Comparison of ENCODE assay signal across 28 cellular contexts in the genomic region with DNA sequence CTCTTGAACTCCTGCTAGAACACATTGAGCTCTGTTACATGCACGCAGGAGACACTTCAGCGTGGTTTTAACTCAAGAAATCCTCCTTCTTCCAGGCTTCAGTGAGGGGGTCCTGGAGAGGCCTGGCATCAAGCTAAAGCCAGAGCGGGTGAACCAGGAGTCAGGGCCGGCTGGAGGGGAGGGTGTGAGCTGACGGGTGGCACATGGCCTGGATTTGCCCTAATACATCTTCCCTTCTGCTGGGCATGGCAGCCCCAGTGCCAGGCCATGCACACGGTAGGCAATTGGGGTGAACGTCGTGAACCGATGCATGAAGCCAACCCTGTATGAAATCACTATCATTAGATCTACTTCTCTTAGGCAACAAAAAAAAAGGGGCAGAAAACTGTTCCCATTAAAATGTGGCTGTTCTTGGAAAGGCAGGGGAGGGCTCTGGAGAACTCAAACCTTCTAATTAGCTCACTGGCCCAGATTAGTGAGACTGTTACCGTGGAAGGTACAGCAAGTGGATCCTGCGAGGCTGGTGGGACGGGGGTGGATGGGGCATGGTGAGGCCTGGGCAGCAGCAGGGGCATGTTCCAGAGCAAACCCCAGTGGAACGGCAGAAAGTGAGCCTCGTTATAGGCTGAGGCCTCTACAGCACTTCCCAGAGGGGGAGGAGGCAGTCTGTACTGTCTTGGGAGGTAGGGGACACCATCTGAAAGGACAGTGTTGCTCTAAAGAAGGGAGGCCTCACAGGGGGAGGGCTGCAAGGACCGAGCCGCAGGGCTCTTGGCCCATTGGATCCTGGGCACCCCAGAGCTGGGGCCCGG. TPM values are rescaled to one million over a fixed set of nuclear protein-coding genes. Genes with fewer than 3 reads are reported as not detected.
DNase-seq lines count a peak whose midpoint lies in the region; ATAC-seq and TF ChIP-seq lines count a peak whose summit lies in the region.
"Had no signal": no experiment of that assay in that cellular context is flagged by ENCODE, and none has a peak within 500 bp of the region (broad histone marks: within the 10 kb centered on the region; RNA-seq: fewer than 3 reads in every experiment).

No MANE protein-coding gene starts in this region.

- no peaks in the 10 kb centered on the region for H3K9me3 ChIP-seq in suprapubic skin
- H3K9me3 ChIP-seq: adrenal gland, body of pancreas, upper lobe of left lung had no signal

- peak overlapping the region; percentile 8 for H3K27ac Mint-ChIP-seq in activated T-helper 17 cell treated with anti-CD3 and anti-CD28 coated beads, Interleukin-2, amount 50 U/mL, for 72 hours
- H3K27ac Mint-ChIP-seq in endothelial cell (ENCODE audit: unreplicated experiment), result no peak overlapping the region
- H3K27ac Mint-ChIP-seq: mesothelial cell of epicardium had no signal

- H3K4me3 ChIP-seq in suprapubic skin, result no peak overlapping the region
- H3K4me3 ChIP-seq: adrenal gland, body of pancreas, upper lobe of left lung had no signal

- TF ChIP-seq CTCF in endothelial cell (IDR thresholded peaks at IDR 0.05; ENCODE audit: unreplicated experiment), result no peak
- TF ChIP-seq CTCF in suprapubic skin (IDR thresholded peaks at IDR 0.05), result no peak

- 82% methylated on average over 14 of the region's 17 CpGs for WGBS in suprapubic skin

- no peaks in the 10 kb centered on the region for H3K27me3 ChIP-seq in suprapubic skin
- H3K27me3 ChIP-seq: adrenal gland, body of pancreas, upper lobe of left lung had no signal

- ATAC-seq in activated T-cell treated with anti-CD3 and anti-CD28 coated beads, Interleukin-2, amount 50 U/mL, for 4 hours, result no peak
- ATAC-seq in activated T-helper 17 cell treated with anti-CD3 and anti-CD28 coated beads, Interleukin-2, amount 50 U/mL, for 72 hours (replicated peaks), result no peak
- no peak for ATAC-seq in GM18858 (IDR thresholded peaks at IDR 0.05; ENCODE audit: unreplicated experiment)
- ATAC-seq: activated CD4-positive, CD25-positive, alpha-beta regulatory T cell treated with anti-CD3 and anti-CD28 coated beads, Interleukin-2, amount 50 U/mL, for 24 hours; body of pancreas; left ventricle myocardium superior had no signal

- H3K27ac ChIP-seq in suprapubic skin, result no peak overlapping the region
- H3K27ac ChIP-seq: adrenal gland, body of pancreas, upper lobe of left lung had no signal

- no peak for TF ChIP-seq POLR2A in suprapubic skin (IDR thresholded peaks at IDR 0.05)

- peak; percentile 1 for DNase-seq in activated T-cell treated with anti-CD3 and anti-CD28 coated beads, Interleukin-2, amount 50 U/mL, for 4 hours
- DNase-seq in activated T-cell treated with anti-CD3 and anti-CD28 coated beads for 4 hours (no peak), endothelial cell (ENCODE audit: low spot score) (no peak), suprapubic skin (ENCODE audit: low spot score in 2 of 2) (peak; percentile 35 to 45), NCI-H82 treated with DMSO at 0.1 percent for 48 hours (lab: John Stamatoyannopoulos, UW; ENCODE audit: unreplicated experiment) (no peak), NCI-H345 treated with DMSO at 0.1 percent for 48 hours (lab: John Stamatoyannopoulos, UW; ENCODE audit: unreplicated experiment) (no peak)
- DNase-seq: 8988T; activated CD4-positive, alpha-beta T cell treated with anti-CD3 and anti-CD28 coated beads, Interleukin-2, amount 50 U/mL, for 48 hours; activated naive CD4-positive, alpha-beta T cell treated with Interleukin-2 at 50 U/mL for 16 hours; body of pancreas; Calu3; DMS79; effector CD8-positive, alpha-beta T cell; GDM1; left ventricle myocardium superior; stimulated activated CD4-positive, alpha-beta T cell treated with anti-CD3 and anti-CD28 coated beads, Interleukin-4, amount 100 ng/mL, for 4 hours had no signal

- H3K4me1 Mint-ChIP-seq in activated T-cell treated with anti-CD3 and anti-CD28 coated beads, Interleukin-2, amount 50 U/mL, for 4 hours (ENCODE audit: low read depth), result no peaks in the 10 kb centered on the region
- H3K4me1 Mint-ChIP-seq in activated T-helper 17 cell treated with anti-CD3 and anti-CD28 coated beads, Interleukin-2, amount 50 U/mL, for 72 hours, result no peaks in the 10 kb centered on the region
- peaks cover 1% of the 10 kb centered on the region for H3K4me1 Mint-ChIP-seq in endothelial cell (ENCODE audit: unreplicated experiment)

- peaks cover 17% of the 10 kb centered on the region for H3K36me3 ChIP-seq in suprapubic skin
- H3K36me3 ChIP-seq: adrenal gland had no signal

- peaks cover 11% of the 10 kb centered on the region for H3K4me1 ChIP-seq in suprapubic skin
- H3K4me1 ChIP-seq: adrenal gland had no signal

- H3K36me3 Mint-ChIP-seq in activated T-cell treated with anti-CD3 and anti-CD28 coated beads, Interleukin-2, amount 50 U/mL, for 4 hours (ENCODE audit: insufficient read depth), result peaks cover 12% of the 10 kb centered on the region
- H3K36me3 Mint-ChIP-seq in activated T-helper 17 cell treated with anti-CD3 and anti-CD28 coated beads, Interleukin-2, amount 50 U/mL, for 72 hours (ENCODE audit: low read depth), result no peaks in the 10 kb centered on the region
- H3K36me3 Mint-ChIP-seq in endothelial cell (ENCODE audit: low read depth, unreplicated experiment), result peaks cover 45% of the 10 kb centered on the region

- H3K27me3 Mint-ChIP-seq in activated T-cell treated with anti-CD3 and anti-CD28 coated beads, Interleukin-2, amount 50 U/mL, for 4 hours (ENCODE audit: low read depth), result no peaks in the 10 kb centered on the region
- no peaks in the 10 kb centered on the region for H3K27me3 Mint-ChIP-seq in activated T-helper 17 cell treated with anti-CD3 and anti-CD28 coated beads, Interleukin-2, amount 50 U/mL, for 72 hours
- peaks cover 4% of the 10 kb centered on the region for H3K27me3 Mint-ChIP-seq in endothelial cell (ENCODE audit: unreplicated experiment)

- no peaks in the 10 kb centered on the region for H3K9me3 Mint-ChIP-seq in activated T-cell treated with anti-CD3 and anti-CD28 coated beads, Interleukin-2, amount 50 U/mL, for 4 hours
- no peaks in the 10 kb centered on the region for H3K9me3 Mint-ChIP-seq in activated T-helper 17 cell treated with anti-CD3 and anti-CD28 coated beads, Interleukin-2, amount 50 U/mL, for 72 hours
- no peaks in the 10 kb centered on the region for H3K9me3 Mint-ChIP-seq in endothelial cell (ENCODE audit: unreplicated experiment)
- H3K9me3 Mint-ChIP-seq: mesothelial cell of epicardium had no signal

- TF ChIP-seq EP300 in suprapubic skin (IDR thresholded peaks at IDR 0.05), result no peak

- no peak overlapping the region for H3K4me3 Mint-ChIP-seq in activated T-cell treated with anti-CD3 and anti-CD28 coated beads, Interleukin-2, amount 50 U/mL, for 4 hours
- no peak overlapping the region for H3K4me3 Mint-ChIP-seq in activated T-helper 17 cell treated with anti-CD3 and anti-CD28 coated beads, Interleukin-2, amount 50 U/mL, for 72 hours
- H3K4me3 Mint-ChIP-seq in endothelial cell (ENCODE audit: unreplicated experiment), result peak overlapping the region; percentile 70
- H3K4me3 Mint-ChIP-seq: mesothelial cell of epicardium had no signal

RNA-seq across cellular contexts. Expression of a gene that starts 10.6 kb away (rescaled TPM):
- 10 to 100 TPM; 19.5 to 25.5 (median 25.2) TPM for total RNA-seq in activated T-cell treated with anti-CD3 and anti-CD28 coated beads, Interleukin-2, amount 50 U/mL, for 4 hours
- 10 to 100 TPM; 19.7 to 21.2 TPM for total RNA-seq in activated T-helper 17 cell treated with anti-CD3 and anti-CD28 coated beads, Interleukin-2, amount 50 U/mL, for 72 hours
- total RNA-seq in endothelial cell (ENCODE audit: unreplicated experiment) (51.1 TPM), suprapubic skin (10 to 100 TPM in 2 of 4 donors, 1 to 10 TPM in 2; 8.2 to 29.0 (median 17.7) TPM)

RNA-seq across cellular contexts. Expression of a gene that starts 51.5 kb away (rescaled TPM):
- not detected for total RNA-seq in activated T-cell treated with anti-CD3 and anti-CD28 coated beads, Interleukin-2, amount 50 U/mL, for 4 hours
- not detected for total RNA-seq in activated T-helper 17 cell treated with anti-CD3 and anti-CD28 coated beads, Interleukin-2, amount 50 U/mL, for 72 hours
- total RNA-seq in endothelial cell (ENCODE audit: unreplicated experiment) (not detected), suprapubic skin (not detected)
- total RNA-seq: body of pancreas, Calu3, left ventricle myocardium superior, mesothelial cell of epicardium, NCI-H460, omental fat pad, pulmonary artery endothelial cell, RPMI7951, SK-MEL-5, subcutaneous adipose tissue had no signal

Comparison
In these comparisons a context has a peak if more than half of its experiments do, and no peak if none do; other contexts are left out.
1. DNase-seq: peak in activated T-cell treated with anti-CD3 and anti-CD28 coated beads, Interleukin-2, amount 50 U/mL, for 4 hours (single experiment) and suprapubic skin (2 of 2); none in activated T-cell treated with anti-CD3 and anti-CD28 coated beads for 4 hours (single experiment), endothelial cell (single experiment), NCI-H82 treated with DMSO at 0.1 percent for 48 hours (single experiment) and NCI-H345 treated with DMSO at 0.1 percent for 48 hours (single experiment).